Comparison of ENCODE assay signal across 26 cellular contexts in the genomic region with DNA sequence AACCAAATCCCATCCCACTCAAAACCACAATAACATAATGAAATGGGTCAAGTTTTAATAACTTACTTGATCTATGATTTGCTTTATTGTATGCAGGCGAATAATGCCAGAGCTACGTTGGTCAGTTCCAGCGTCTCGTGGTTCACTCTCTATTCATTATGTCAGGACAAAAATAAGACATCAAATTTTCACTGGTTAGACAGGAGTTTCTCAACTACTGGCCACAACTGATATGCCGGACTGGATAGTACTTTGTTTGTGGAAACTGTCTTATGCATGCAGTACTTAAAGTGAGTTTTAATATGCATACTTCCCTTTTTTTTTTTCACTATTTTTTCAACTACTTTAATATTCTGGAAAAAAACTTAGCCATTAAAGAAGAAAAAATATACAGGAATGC.
"Had no signal": no experiment of that assay in that cellular context is flagged by ENCODE, and none has a peak within 500 bp of the region (broad histone marks: within the 10 kb centered on the region; RNA-seq: fewer than 3 reads in every experiment).

No MANE protein-coding gene starts in this region.

- H3K4me2 ChIP-seq: neural progenitor cell had no signal

- FAIRE-seq: pancreas, small intestine had no signal

- H3K36me3 ChIP-seq: prostate gland, uterus had no signal

- H3K36me3 Mint-ChIP-seq: naive thymus-derived CD4-positive, alpha-beta T cell; natural killer cell; stimulated activated effector memory CD8-positive, alpha-beta T cell treated with anti-CD3 and anti-CD28 coated beads, Interleukin-12 subunit alpha, Interleukin-12 subunit beta, amount 100 ng/mL, for 72 hours; stimulated activated naive B cell treated with anti-CD40 and anti-IgM and Interleukin-4, amounts not matched to agents 10 μg/mL and 1 μg/mL and 100 μg/mL, for 72 hours had no signal

- H3K4me1 ChIP-seq: neural progenitor cell, stomach, thyroid gland, tibial nerve, upper lobe of left lung, uterus had no signal

- H3K27ac ChIP-seq: neural progenitor cell, pancreas, prostate gland, right lobe of liver, sigmoid colon, stomach, thoracic aorta, thyroid gland, tibial nerve, upper lobe of left lung, uterus had no signal

- H3K4me3 ChIP-seq: neural progenitor cell, pancreas, prostate gland, right lobe of liver, sigmoid colon, stomach, thoracic aorta, thyroid gland, tibial nerve, upper lobe of left lung, uterus had no signal

- H2AFZ ChIP-seq: neural progenitor cell had no signal

- H3K4me1 Mint-ChIP-seq: naive thymus-derived CD4-positive, alpha-beta T cell; natural killer cell; nephron; neural progenitor cell; stimulated activated effector memory CD8-positive, alpha-beta T cell treated with anti-CD3 and anti-CD28 coated beads, Interleukin-12 subunit alpha, Interleukin-12 subunit beta, amount 100 ng/mL, for 72 hours; stimulated activated naive B cell treated with anti-CD40 and anti-IgM and Interleukin-4, amounts not matched to agents 10 μg/mL and 1 μg/mL and 100 μg/mL, for 72 hours had no signal

- H3K27me3 ChIP-seq: neural progenitor cell, pancreas, right lobe of liver, sigmoid colon, stomach, thyroid gland, tibial nerve, upper lobe of left lung, uterus had no signal

- H3K4me3 Mint-ChIP-seq: naive thymus-derived CD4-positive, alpha-beta T cell; natural killer cell; nephron; neural progenitor cell; stimulated activated effector memory CD8-positive, alpha-beta T cell treated with anti-CD3 and anti-CD28 coated beads, Interleukin-12 subunit alpha, Interleukin-12 subunit beta, amount 100 ng/mL, for 72 hours; stimulated activated naive B cell treated with anti-CD40 and anti-IgM and Interleukin-4, amounts not matched to agents 10 μg/mL and 1 μg/mL and 100 μg/mL, for 72 hours; stimulated activated naive CD8-positive, alpha-beta T cell treated with anti-CD3 and anti-CD28 coated beads, Interleukin-15, Interleukin-2, amounts not matched to agents 100 ng/mL and 50 ng/mL, for 24 hours had no signal

- ATAC-seq: naive thymus-derived CD4-positive, alpha-beta T cell; natural killer cell; pancreas; right cardiac atrium; right lobe of liver; stimulated activated effector memory CD8-positive, alpha-beta T cell treated with anti-CD3 and anti-CD28 coated beads, Interleukin-12 subunit alpha, Interleukin-12 subunit beta, amount 100 ng/mL, for 72 hours; stimulated activated naive B cell treated with anti-CD40 and anti-IgM and Interleukin-4, amounts not matched to agents 10 μg/mL and 1 μg/mL and 100 μg/mL, for 72 hours had no signal

- H3K9ac ChIP-seq: neural progenitor cell had no signal

- H3K27ac Mint-ChIP-seq: naive thymus-derived CD4-positive, alpha-beta T cell; natural killer cell; nephron; neural progenitor cell; stimulated activated effector memory CD8-positive, alpha-beta T cell treated with anti-CD3 and anti-CD28 coated beads, Interleukin-12 subunit alpha, Interleukin-12 subunit beta, amount 100 ng/mL, for 72 hours; stimulated activated naive B cell treated with anti-CD40 and anti-IgM and Interleukin-4, amounts not matched to agents 10 μg/mL and 1 μg/mL and 100 μg/mL, for 72 hours; stimulated activated naive CD8-positive, alpha-beta T cell treated with anti-CD3 and anti-CD28 coated beads, Interleukin-15, Interleukin-2, amounts not matched to agents 100 ng/mL and 50 ng/mL, for 24 hours had no signal

- DNase-seq: naive thymus-derived CD4-positive, alpha-beta T cell; natural killer cell; occipital lobe; pancreas; right cardiac atrium; right lobe of liver; sigmoid colon; small intestine; stimulated activated CD4-positive, alpha-beta T cell treated with anti-CD3 and anti-CD28 coated beads, Interleukin-15, amount 100 ng/mL, for 24 hours; stimulated activated CD4-positive, alpha-beta T cell treated with anti-CD3 and anti-CD28 coated beads, Interleukin-2, amount 100 ng/mL, for 24 hours; stimulated activated CD4-positive, alpha-beta T cell treated with anti-CD3 and anti-CD28 coated beads, Interleukin-2, amount 100 ng/mL, for 48 hours; stimulated activated CD4-positive, alpha-beta T cell treated with anti-CD3 and anti-CD28 coated beads, Interleukin-4, amount 100 ng/mL, for 24 hours; stimulated activated naive B cell treated with anti-CD40 and anti-IgM and Interleukin-4, amounts not matched to agents 10 μg/mL and 1 μg/mL and 100 μg/mL, for 72 hours; stimulated activated naive CD4-positive, alpha-beta T cell treated with Interleukin-2 at 50 U/mL for 16 hours; stomach; thyroid gland; trophoblast cell; upper lobe of left lung; uterus had no signal

- H3K9me3 Mint-ChIP-seq: natural killer cell; stimulated activated naive CD8-positive, alpha-beta T cell treated with anti-CD3 and anti-CD28 coated beads, Interleukin-15, Interleukin-2, amounts not matched to agents 100 ng/mL and 50 ng/mL, for 24 hours had no signal

- H3K9me3 ChIP-seq: pancreas, prostate gland, right lobe of liver, sigmoid colon, thoracic aorta, thyroid gland, uterus had no signal
